Comparison of ENCODE assay signal across 8 cellular contexts in the genomic region with DNA sequence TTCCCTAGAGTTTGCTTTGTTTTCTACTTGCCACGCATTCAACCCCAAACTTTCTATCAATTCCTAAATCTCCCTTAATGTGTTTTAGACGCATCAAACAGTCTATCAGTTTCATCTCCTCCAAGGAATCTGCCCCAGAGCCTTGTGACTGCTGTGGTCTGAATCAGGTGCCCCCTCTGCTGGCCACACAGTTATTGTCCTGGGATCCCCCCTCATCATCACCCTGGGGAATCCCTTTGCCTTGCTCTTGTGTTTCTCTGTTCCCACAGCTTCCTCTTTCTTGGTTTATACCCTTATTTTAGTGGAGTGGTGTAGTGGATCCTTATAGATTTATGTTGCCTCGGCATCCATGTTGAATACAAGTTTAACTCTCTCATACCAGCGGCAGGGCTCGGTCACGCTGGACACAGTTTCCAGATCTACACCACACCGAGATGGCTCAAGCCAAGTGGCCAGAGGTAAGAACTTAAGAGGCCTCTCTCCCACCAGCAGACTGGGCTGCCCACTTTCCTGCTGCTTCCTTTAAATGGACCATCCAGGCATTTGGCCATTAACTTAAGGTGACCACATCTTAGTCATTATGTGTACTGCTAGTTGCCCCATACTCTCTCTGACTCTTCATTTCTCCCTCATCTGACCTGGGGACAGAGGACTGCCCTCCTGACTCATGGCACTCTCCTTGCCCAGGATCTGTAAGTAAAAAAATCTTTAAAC. TPM values are rescaled to one million over a fixed set of nuclear protein-coding genes. Genes with fewer than 3 reads are reported as not detected.
DNase-seq lines count a peak whose midpoint lies in the region; ATAC-seq and TF ChIP-seq lines count a peak whose summit lies in the region.

No MANE protein-coding gene starts in this region.

- H3K4me1 Mint-ChIP-seq in CD4-positive, alpha-beta memory T cell = peaks cover 0 to 4% (median 2%) of the 10 kb centered on the region in 4 donors

- no peaks in the 10 kb centered on the region for H4K20me1 ChIP-seq in PC-9 (ENCODE audit: insufficient read depth)

- TF ChIP-seq CTCF in PC-9 (conservative IDR thresholded peaks at IDR 0.05) (peak; percentile 74), foreskin fibroblast (IDR thresholded peaks at IDR 0.05; ENCODE audit: low read depth, low read length) (peak; percentile 84)

- H3K36me3 Mint-ChIP-seq in CD4-positive, alpha-beta memory T cell = no peaks in the 10 kb centered on the region

- H3K9me3 Mint-ChIP-seq in CD4-positive, alpha-beta memory T cell = no peaks in the 10 kb centered on the region

- no peak overlapping the region for H3K27ac ChIP-seq in CD4-positive, alpha-beta memory T cell (ENCODE audit: low read depth, low read length)
- H3K27ac ChIP-seq in PC-9 = no peak overlapping the region

- POLR2A ChIA-PET in CD4-positive, alpha-beta memory T cell (lab: Charles Lee; ENCODE audit: partially characterized antibody) = interaction anchor here (1.2 to 1.7 kb wide), 3 partner anchors 76 to 79 kb away, joined by 3 to 7 read pairs (median 6); a partner anchor contains a TSS
- POLR2A ChIA-PET in PC-9 (lab: Charles Lee; ENCODE audit: unreplicated experiment) = no interaction called here

- H3K4me1 ChIP-seq in CD4-positive, alpha-beta memory T cell (ENCODE audit: insufficient read depth, low read length) = no peaks in the 10 kb centered on the region
- peaks cover 59% of the 10 kb centered on the region for H3K4me1 ChIP-seq in PC-9 (replicated peaks; ENCODE audit: insufficient read depth)

- peak; percentile 41 to 47 (median 45) for DNase-seq in CD4-positive, alpha-beta memory T cell
- DNase-seq in PC-9 (peak; percentile 53 to 55), activated T-cell treated with anti-CD3 and anti-CD28 coated beads for 4 hours (peak; percentile 53), foreskin fibroblast (peak; percentile 39 to 72), renal cortical epithelial cell (ENCODE audit: low read depth) (peak; percentile 79), NCI-H187 (lab: John Stamatoyannopoulos, UW) (no peak)

- no peak overlapping the region for H2AFZ ChIP-seq in PC-9

- H3K27me3 Mint-ChIP-seq in CD4-positive, alpha-beta memory T cell = no peaks in the 10 kb centered on the region

- H3K4me2 ChIP-seq in PC-9 = no peak overlapping the region

- H3K4me3 Mint-ChIP-seq in CD4-positive, alpha-beta memory T cell = no peak overlapping the region

- BruUV-seq in PC-9 (replicated peaks; lab: Mats Ljungman, UMichigan) = no TSS peak

- H3K4me3 ChIP-seq in CD4-positive, alpha-beta memory T cell (ENCODE audit: low read length in 2 of 2) = no peak overlapping the region
- no peak overlapping the region for H3K4me3 ChIP-seq in PC-9
- no peak overlapping the region for H3K4me3 ChIP-seq in foreskin fibroblast (ENCODE audit: low read depth in 1 of 2, low read length in 2 of 2)

- intact Hi-C loops in CD4-positive, alpha-beta memory T cell (cut with micrococcal nuclease) = loop anchor here (1.0 to 2.0 kb wide), 2 partner anchors 79 to 82 kb away; no protein-coding TSS in a partner anchor
- intact Hi-C loops in PC-9 (cut with micrococcal nuclease; ENCODE audit: unreplicated experiment) = loop anchor here (1.0 kb wide), 1 partner anchor 80 kb away; no protein-coding TSS in a partner anchor

- H3K9me3 ChIP-seq in CD4-positive, alpha-beta memory T cell (ENCODE audit: control insufficient read depth in 1 of 2, low read length in 2 of 2) = no peaks in the 10 kb centered on the region
- no peaks in the 10 kb centered on the region for H3K9me3 ChIP-seq in PC-9 (ENCODE audit: insufficient read depth, low read depth)

- peaks cover 23% of the 10 kb centered on the region for H3F3A ChIP-seq in PC-9 (ENCODE audit: insufficient read depth, low read depth)

- ATAC-seq in GM21786 (IDR thresholded peaks at IDR 0.05; ENCODE audit: unreplicated experiment) = peak; percentile 61
- no peak for ATAC-seq in GM18511 (IDR thresholded peaks at IDR 0.05; ENCODE audit: unreplicated experiment)

- H3K27me3 ChIP-seq in CD4-positive, alpha-beta memory T cell (ENCODE audit: insufficient read depth, low read length) = no peaks in the 10 kb centered on the region
- H3K27me3 ChIP-seq in PC-9 (ENCODE audit: insufficient read depth, low read depth) = no peaks in the 10 kb centered on the region

- H3K36me3 ChIP-seq in CD4-positive, alpha-beta memory T cell (ENCODE audit: insufficient read depth, low read length) = no peaks in the 10 kb centered on the region
- no peaks in the 10 kb centered on the region for H3K36me3 ChIP-seq in PC-9 (ENCODE audit: low read depth)

- no peaks in the 10 kb centered on the region for H3K9me2 ChIP-seq in PC-9 (ENCODE audit: insufficient read depth)

- H3K79me2 ChIP-seq in PC-9 (ENCODE audit: low read depth) = no peaks in the 10 kb centered on the region

- CTCF ChIA-PET in CD4-positive, alpha-beta memory T cell (lab: Charles Lee; ENCODE audit: partially characterized antibody) = interaction anchor here (1.0 to 7.3 kb wide), 11 partner anchors 22 to 180 kb away, joined by 3 to 82 read pairs (median 3); a partner anchor contains a TSS
- CTCF ChIA-PET in PC-9 (lab: Charles Lee) = interaction anchor here (0.6 to 1.4 kb wide), 3 partner anchors 29 to 204 kb away, joined by 3 read pairs; no protein-coding TSS in a partner anchor

- H3K27ac Mint-ChIP-seq in CD4-positive, alpha-beta memory T cell = peak overlapping the region in 2 of 7 donors; percentile 1 to 25

RNA-seq across cellular contexts. Expression of a gene that starts 8.2 kb away (rescaled TPM):
- 1 to 10 TPM; 1.1 to 1.4 TPM for total RNA-seq in CD4-positive, alpha-beta memory T cell
- not detected for polyA plus RNA-seq in CD4-positive, alpha-beta memory T cell
- total RNA-seq in PC-9 (2021) (0.17 and 0.80 TPM in 2 replicates), renal cortical epithelial cell (not detected in 2 replicates)

RNA-seq across cellular contexts. Expression of a gene that starts 51.6 kb away (rescaled TPM):
- total RNA-seq in CD4-positive, alpha-beta memory T cell = 10 to 100 TPM; 65.0 to 65.5 TPM
- polyA plus RNA-seq in CD4-positive, alpha-beta memory T cell = 10 to 100 TPM; 44.2 to 47.3 TPM
- total RNA-seq in PC-9 (2021) (69.1 and 80.2 TPM in 2 replicates), renal cortical epithelial cell (129 and 169 TPM in 2 replicates)

RNA-seq across cellular contexts. Expression of a gene that starts 52.5 kb away (rescaled TPM):
- 10 to 100 TPM; 77.6 to 85.0 TPM for total RNA-seq in CD4-positive, alpha-beta memory T cell
- 100 to 1,000 TPM in 1 of 2 donors, 10 to 100 TPM in 1; 62.6 to 102 TPM for polyA plus RNA-seq in CD4-positive, alpha-beta memory T cell
- total RNA-seq in PC-9 (2021) (77.1 and 117 TPM in 2 replicates), renal cortical epithelial cell (166 and 255 TPM in 2 replicates)

Comparison
In these comparisons a context has a peak if more than half of its experiments do, and no peak if none do; other contexts are left out.
1. DNase-seq: peak in CD4-positive, alpha-beta memory T cell (5 of 5), PC-9 (2 of 2), activated T-cell treated with anti-CD3 and anti-CD28 coated beads for 4 hours (single experiment), foreskin fibroblast (2 of 2) and renal cortical epithelial cell (single experiment); none in NCI-H187 (0 of 2).